In genomic region chr3:133673746-133674145, GRCh38 we compare ENCODE assay signal across 16 cellular contexts. TPM values are rescaled to one million over a fixed set of nuclear protein-coding genes. Genes with fewer than 3 reads are reported as not detected.
DNase-seq lines count a peak whose midpoint lies in the region; ATAC-seq and TF ChIP-seq lines count a peak whose summit lies in the region.
"Had no signal": no experiment of that assay in that cellular context is flagged by ENCODE, and none has a peak within 500 bp of the region (broad histone marks: within the 10 kb centered on the region; RNA-seq: fewer than 3 reads in every experiment).

No MANE protein-coding gene starts in this region.

- H3K4me3 ChIP-seq in NT2/D1 (ENCODE audit: insufficient read length, low read depth) (peak overlapping the region; percentile 38), hepatocyte (no peak overlapping the region)
- H3K4me3 ChIP-seq: BLaER1 treated with 17β-estradiol and CSF1 and Interleukin-3, amounts not matched to agents 10 nM and 100 nM had no signal

- no peak for ATAC-seq in HG03457 (IDR thresholded peaks at IDR 0.05; ENCODE audit: unreplicated experiment)
- ATAC-seq: HCT116 had no signal

- H3K9me3 Mint-ChIP-seq in nephron: peaks cover 3% of the 10 kb centered on the region

- H3K27ac Mint-ChIP-seq in nephron: no peak overlapping the region

- peak overlapping the region; percentile 17 to 74 (median 64) for H3K4me3 Mint-ChIP-seq in nephron

- TF ChIP-seq CTCF in hepatocyte (IDR thresholded peaks at IDR 0.05; ENCODE audit: poor library complexity) (no peak), nephron (IDR thresholded peaks at IDR 0.05; ENCODE audit: unreplicated experiment in 3 of 3) (no peak)

- peak overlapping the region; percentile 46; the same call in 1 of the 2 replicates for H3K9ac ChIP-seq in ES-I3 (ENCODE audit: low read depth, low read length)
- H3K9ac ChIP-seq in NT2/D1 (ENCODE audit: insufficient read length, low read depth): peak overlapping the region; percentile 54
- H3K9ac ChIP-seq: BLaER1 treated with 17β-estradiol and CSF1 and Interleukin-3, amounts not matched to agents 10 nM and 100 nM had no signal

- H3K4me2 ChIP-seq in hepatocyte: peak overlapping the region; percentile 84
- H3K4me2 ChIP-seq: BLaER1 treated with 17β-estradiol and CSF1 and Interleukin-3, amounts not matched to agents 10 nM and 100 nM had no signal

- WGBS in hepatocyte (ENCODE audit: low lambda C conversion rate, missing lambda C conversion rate): 72% methylated on average over 12 of the region's 12 CpGs

- peaks cover under 1% of the 10 kb centered on the region; the same call in 1 of the 2 replicates for H3K4me1 ChIP-seq in ES-I3 (ENCODE audit: insufficient read depth, low read length)
- H3K4me1 ChIP-seq in NT2/D1 (ENCODE audit: insufficient read depth, insufficient read length): peaks cover 10% of the 10 kb centered on the region
- peaks cover 38% of the 10 kb centered on the region for H3K4me1 ChIP-seq in hepatocyte (ENCODE audit: insufficient read depth)

- no peaks in the 10 kb centered on the region for H3K36me3 Mint-ChIP-seq in nephron (ENCODE audit: low read depth)

- H3K27ac ChIP-seq in hepatocyte: no peak overlapping the region
- H3K27ac ChIP-seq: BLaER1 treated with 17β-estradiol and CSF1 and Interleukin-3, amounts not matched to agents 10 nM and 100 nM; HL-60 had no signal

- H3K27me3 ChIP-seq in NT2/D1 (ENCODE audit: insufficient read depth, insufficient read length) (peaks cover 43% of the 10 kb centered on the region), hepatocyte (peaks cover 30% of the 10 kb centered on the region)
- H3K27me3 ChIP-seq: BLaER1 treated with 17β-estradiol and CSF1 and Interleukin-3, amounts not matched to agents 10 nM and 100 nM had no signal

- DNase-seq in NT2/D1 (ENCODE audit: low read depth, low spot score): no peak
- DNase-seq in hepatocyte (ENCODE audit: low spot score): no peak
- no peak for DNase-seq in NCI-H82 (lab: John Stamatoyannopoulos, UW)
- no peak for DNase-seq in NCI-H1092 (lab: John Stamatoyannopoulos, UW)
- DNase-seq in NCI-H1436 (lab: John Stamatoyannopoulos, UW): no peak
- DNase-seq: Karpas-422, NCI-H1930, NCI-H2171 treated with DMSO at 0.1 percent for 48 hours, NCI-H774, SIG-M5 had no signal

- peaks cover 68% of the 10 kb centered on the region for H3K27me3 Mint-ChIP-seq in nephron (ENCODE audit: low read depth)

- H3K9me3 ChIP-seq in ES-I3 (ENCODE audit: control insufficient read depth, insufficient read depth, low read length): no peaks in the 10 kb centered on the region
- no peaks in the 10 kb centered on the region for H3K9me3 ChIP-seq in NT2/D1 (ENCODE audit: insufficient read depth, low read length)
- H3K9me3 ChIP-seq in hepatocyte (ENCODE audit: low read depth): no peaks in the 10 kb centered on the region

- no peaks in the 10 kb centered on the region for H3K36me3 ChIP-seq in ES-I3 (ENCODE audit: insufficient read depth, low read length)
- no peaks in the 10 kb centered on the region for H3K36me3 ChIP-seq in NT2/D1 (ENCODE audit: insufficient read depth, insufficient read length, low read length)
- no peaks in the 10 kb centered on the region for H3K36me3 ChIP-seq in hepatocyte (replicated peaks; ENCODE audit: insufficient read depth, low read depth)
- H3K36me3 ChIP-seq: BLaER1 treated with 17β-estradiol and CSF1 and Interleukin-3, amounts not matched to agents 10 nM and 100 nM had no signal

- no peaks in the 10 kb centered on the region for H3K4me1 Mint-ChIP-seq in nephron

- H3K79me2 ChIP-seq in hepatocyte: no peaks in the 10 kb centered on the region

- no peaks in the 10 kb centered on the region for H3K9me2 ChIP-seq in hepatocyte (replicated peaks; ENCODE audit: insufficient read depth)

- no peak overlapping the region for H2AFZ ChIP-seq in hepatocyte

- H4K20me1 ChIP-seq in hepatocyte (ENCODE audit: insufficient read depth, poor library complexity, severe bottlenecking): no peaks in the 10 kb centered on the region
- H4K20me1 ChIP-seq: BLaER1 treated with 17β-estradiol and CSF1 and Interleukin-3, amounts not matched to agents 10 nM and 100 nM had no signal

RNA-seq across cellular contexts. Expression of gene TOPBP1, which starts 12.0 kb away (rescaled TPM):
- total RNA-seq in hepatocyte: 27.1 and 29.0 TPM in 2 replicates
- 8.0 and 8.3 TPM in 2 replicates for polyA plus RNA-seq in hepatocyte
